ENCODE assay signal across 3 cellular contexts in genomic region chr1:181172082-181172481, GRCh38.
TF ChIP-seq lines count a peak whose summit lies in the region.

No MANE protein-coding gene starts in this region.

TF ChIP-seq in IMR-90, 13 proteins besides CTCF, POLR2A, EP300 and RAD21:
- TF ChIP-seq BHLHE40 (IDR thresholded peaks at IDR 0.05; ENCODE audit: low read depth, low read length): no peak
- TF ChIP-seq FOS (IDR thresholded peaks at IDR 0.05; ENCODE audit: low read depth, low read length): no peak
- TF ChIP-seq MAFK (IDR thresholded peaks at IDR 0.05; ENCODE audit: low read depth, low read length): no peak
- TF ChIP-seq CEBPB (IDR thresholded peaks at IDR 0.05; ENCODE audit: low read depth, low read length): no peak
- TF ChIP-seq CHD1 (IDR thresholded peaks at IDR 0.05; ENCODE audit: low read depth, low read length): no peak
- no peak for TF ChIP-seq MAZ (IDR thresholded peaks at IDR 0.05; ENCODE audit: borderline replicate concordance, low read depth, low read length)
- TF ChIP-seq ELK1 (IDR thresholded peaks at IDR 0.05; ENCODE audit: borderline replicate concordance, low read depth, low read length): no peak
- no peak for TF ChIP-seq NFE2L2 (IDR thresholded peaks at IDR 0.05; ENCODE audit: low read depth, low read length)
- no peak for TF ChIP-seq USF2 (IDR thresholded peaks at IDR 0.05; ENCODE audit: low read depth, low read length)
- no peak for TF ChIP-seq RFX5 (IDR thresholded peaks at IDR 0.05; ENCODE audit: low read depth, low read length)
- no peak for TF ChIP-seq RCOR1 (IDR thresholded peaks at IDR 0.05; ENCODE audit: insufficient replicate concordance, low read length)
- no peak for TF ChIP-seq SMC3 (IDR thresholded peaks at IDR 0.05; ENCODE audit: low read depth, low read length)
- TF ChIP-seq MXI1 (IDR thresholded peaks at IDR 0.05; ENCODE audit: borderline replicate concordance, low read depth, low read length): no peak
TF ChIP-seq in IMR-90: peak in this region for 0.

TF ChIP-seq in K562, 482 proteins besides CTCF, POLR2A, EP300 and RAD21 (continues in another document):
- no peak for TF ChIP-seq SREBF1 (IDR thresholded peaks at IDR 0.05; ENCODE audit: borderline replicate concordance, low read depth, low read length)
- peak; percentile 63; the same call in 1 of the 2 replicates for TF ChIP-seq GTF2A2 (tag; IDR thresholded peaks at IDR 0.05)
- TF ChIP-seq U2AF2 (optimal IDR thresholded peaks at IDR 0.05; ENCODE audit: low read depth, low read length): no peak
- no peak for TF ChIP-seq TAF7 (tag; IDR thresholded peaks at IDR 0.05)
- TF ChIP-seq ID3 (CRISPR knock-in tag; IDR thresholded peaks at IDR 0.05): no peak
- TF ChIP-seq ID3 (tag; IDR thresholded peaks at IDR 0.05): peak; percentile 44; the same call in 1 of the 2 replicates
- peak; percentile 44; the same call in 1 of the 2 replicates for TF ChIP-seq ZNF589 (CRISPR knock-in tag; IDR thresholded peaks at IDR 0.05; ENCODE audit: low read depth)
- 0 out of 2 replicates have a peak, but pooled peaks have one; percentile 48 for TF ChIP-seq KLF6 (CRISPR knock-in tag; IDR thresholded peaks at IDR 0.05; ENCODE audit: borderline replicate concordance)
- peak; percentile 55; the same call in 1 of the 2 replicates for TF ChIP-seq ZNF592 (IDR thresholded peaks at IDR 0.05)
- peak; percentile 86; the same call in 1 of the 2 replicates for TF ChIP-seq DMBX1 (CRISPR knock-in tag; IDR thresholded peaks at IDR 0.05; ENCODE audit: borderline replicate concordance)
- peak; percentile 34; the same call in 1 of the 2 replicates for TF ChIP-seq SMAD4 (CRISPR knock-in tag; conservative IDR thresholded peaks at IDR 0.05)
- TF ChIP-seq ZNF175 (CRISPR knock-in tag; IDR thresholded peaks at IDR 0.05; ENCODE audit: low read depth): peak; percentile 86
- TF ChIP-seq PTTG1 (tag; IDR thresholded peaks at IDR 0.05; ENCODE audit: low read depth): peak; percentile 44; the same call in 1 of the 2 replicates
- no peak for TF ChIP-seq E2F4 (CRISPR knock-in tag; IDR thresholded peaks at IDR 0.05; ENCODE audit: low read depth)
- peak; percentile 45; the same call in 1 of the 2 replicates for TF ChIP-seq ZNF395 (CRISPR knock-in tag; IDR thresholded peaks at IDR 0.05)
- TF ChIP-seq ZNF584 (CRISPR knock-in tag; IDR thresholded peaks at IDR 0.05; ENCODE audit: low read depth): 0 out of 2 replicates have a peak, but pooled peaks have one; percentile 55

TF ChIP-seq in neural cell, 6 proteins besides CTCF, POLR2A, EP300 and RAD21:
- TF ChIP-seq POLR2AphosphoS5 (IDR thresholded peaks at IDR 0.05) (no peak), EZH2 (IDR thresholded peaks at IDR 0.05; ENCODE audit: borderline replicate concordance, insufficient read depth, low read length, poor library complexity, severe bottlenecking) (no peak), TAF1 (IDR thresholded peaks at IDR 0.05; ENCODE audit: low read depth) (no peak), REST (IDR thresholded peaks at IDR 0.05; ENCODE audit: borderline replicate concordance) (no peak), MXI1 (conservative IDR thresholded peaks at IDR 0.05; ENCODE audit: poor library complexity, severe bottlenecking) (no peak), SMC3 (conservative IDR thresholded peaks at IDR 0.05; ENCODE audit: poor library complexity) (no peak)
